In genomic region chr20:49955167-49955566, GRCh38 we compare ENCODE assay signal across 17 cellular contexts. TPM values are rescaled to one million over a fixed set of nuclear protein-coding genes. Genes with fewer than 3 reads are reported as not detected.
DNase-seq lines count a peak whose midpoint lies in the region; ATAC-seq, FAIRE-seq and TF ChIP-seq lines count a peak whose summit lies in the region.
"Had no signal": no experiment of that assay in that cellular context is flagged by ENCODE, and none has a peak within 500 bp of the region (broad histone marks: within the 10 kb centered on the region; RNA-seq: fewer than 3 reads in every experiment).

No MANE protein-coding gene starts in this region.

- H3K36me3 Mint-ChIP-seq in activated naive CD8-positive, alpha-beta T cell treated with anti-CD3 and anti-CD28 coated beads, Interleukin-2, amount 50 U/mL, for 24 hours (ENCODE audit: low read depth) = peaks cover 48% of the 10 kb centered on the region

- ATAC-seq in activated naive CD8-positive, alpha-beta T cell treated with anti-CD3 and anti-CD28 coated beads, Interleukin-2, amount 50 U/mL, for 24 hours = no peak
- ATAC-seq in HepG2 (peak; percentile 21), HG02759 (IDR thresholded peaks at IDR 0.05; ENCODE audit: unreplicated experiment) (no peak), GM21717 (IDR thresholded peaks at IDR 0.05; ENCODE audit: unreplicated experiment) (no peak)
- ATAC-seq: A549 had no signal

- H3K4me3 ChIP-seq in HepG2 (replicated peaks in 1 of 3; ENCODE audit: insufficient read depth in 1 of 3, low read depth in 2 of 3, low read length in 3 of 3) (no peak overlapping the region), spleen (no peak overlapping the region)
- H3K4me3 ChIP-seq: A549 had no signal

- POLR2A ChIA-PET in RWPE1 (lab: Yijun Ruan, JAX; ENCODE audit: low non-redundant PET) = no interaction called here
- POLR2A ChIA-PET in HepG2 (lab: Yijun Ruan, JAX) = no interaction called here

- CTCF ChIA-PET in RWPE1 (lab: Yijun Ruan, JAX) = interaction anchor here (0.6 to 1.6 kb wide), 2 partner anchors 10 to 311 kb away, joined by 3 read pairs; no protein-coding TSS in a partner anchor
- CTCF ChIA-PET in HepG2 (lab: Yijun Ruan, JAX; ENCODE audit: low intra/inter-chr PET ratio, low total read pairs) = interaction anchor here (0.6 kb wide), 1 partner anchor 452 kb away, joined by 3 read pairs; no protein-coding TSS in a partner anchor

- H3K9me3 ChIP-seq in HepG2 (ENCODE audit: low read length) (no peaks in the 10 kb centered on the region), spleen (no peaks in the 10 kb centered on the region)
- H3K9me3 ChIP-seq: A549, BE2C had no signal

- no peak overlapping the region for H2AFZ ChIP-seq in HepG2 (ENCODE audit: low read length)

- in situ Hi-C loops in HepG2 (cut with HindIII; ENCODE audit: extremely low pct_ligation_motif_present, low pct_unique_long_range_greater_than_20kb) = no loop called here

- no peak for DNase-seq in RWPE1 (ENCODE audit: low spot score)
- DNase-seq in activated naive CD8-positive, alpha-beta T cell treated with anti-CD3 and anti-CD28 coated beads, Interleukin-2, amount 50 U/mL, for 24 hours = no peak
- no peak for DNase-seq in HepG2 (ENCODE audit: low spot score)
- peak; percentile 40 for DNase-seq in spleen
- no peak for DNase-seq in germinal center (ENCODE audit: low spot score)
- DNase-seq: BE2C; CD4-positive, alpha-beta memory T cell; DND-41; GDM1; HCEC 1CT; HFFc6 had no signal

- TF ChIP-seq CTCF in RWPE1 (conservative IDR thresholded peaks at IDR 0.05; ENCODE audit: low read depth) = no peak
- no peak for TF ChIP-seq CTCF in HepG2 (CRISPR knock-in tag; IDR thresholded peaks at IDR 0.05)
- no peak for TF ChIP-seq CTCF in spleen (IDR thresholded peaks at IDR 0.05 in 8 of 11, conservative IDR thresholded peaks at IDR 0.05 in 3 of 11)

- TF ChIP-seq POLR2A in HepG2 (IDR thresholded peaks at IDR 0.05; ENCODE audit: insufficient read depth in 1 of 2, low read depth in 2 of 2, low read length in 2 of 2) (peak in 1 of 2 experiments; percentile 52; a peak in 1 of 4 replicates), spleen (IDR thresholded peaks at IDR 0.05) (no peak)

- FAIRE-seq in HepG2 (lab: Jason Lieb, UNC) = no peak
- FAIRE-seq: A549, D721Med, GM12892 had no signal

- TF ChIP-seq EP300 in HepG2 (IDR thresholded peaks at IDR 0.05; ENCODE audit: low read depth in 2 of 2, low read length in 2 of 2) (no peak), HepG2 (CRISPR knock-in tag; IDR thresholded peaks at IDR 0.05; ENCODE audit: borderline replicate concordance) (no peak)

- H3K27ac ChIP-seq in RWPE1 = peak overlapping the region; percentile 0; the same call in 1 of the 2 replicates
- H3K27ac ChIP-seq in HepG2 (ENCODE audit: extremely low read length, insufficient read depth, low read length) = no peak overlapping the region
- H3K27ac ChIP-seq in spleen = no peak overlapping the region
- H3K27ac ChIP-seq: A549, C4-2B had no signal

- intact Hi-C loops in HepG2 (cut with micrococcal nuclease; ENCODE audit: unreplicated experiment) (no loop called here), spleen (cut with DNase I; ENCODE audit: low total_unique reads) (no loop called here)

- H3K4me1 Mint-ChIP-seq in activated naive CD8-positive, alpha-beta T cell treated with anti-CD3 and anti-CD28 coated beads, Interleukin-2, amount 50 U/mL, for 24 hours = peaks cover 30% of the 10 kb centered on the region

- H3K9me3 Mint-ChIP-seq in activated naive CD8-positive, alpha-beta T cell treated with anti-CD3 and anti-CD28 coated beads, Interleukin-2, amount 50 U/mL, for 24 hours = no peaks in the 10 kb centered on the region
- H3K9me3 Mint-ChIP-seq: HFFc6 had no signal

- WGBS in HepG2 (ENCODE audit: low lambda C conversion rate) = 98% methylated on average over 3 of the region's 3 CpGs
- WGBS in spleen, 5 donors = 92 to 100% (median 96%) methylated on average over 3 of the region's 3 CpGs

- peak overlapping the region; percentile 3 for H3K27ac Mint-ChIP-seq in activated naive CD8-positive, alpha-beta T cell treated with anti-CD3 and anti-CD28 coated beads, Interleukin-2, amount 50 U/mL, for 24 hours
- H3K27ac Mint-ChIP-seq: HFFc6 had no signal

- H3K36me3 ChIP-seq in HepG2 (replicated peaks in 1 of 2; ENCODE audit: control insufficient read depth in 1 of 2, insufficient read depth in 2 of 2, low read length in 2 of 2) (peaks cover 31 to 68% of the 10 kb centered on the region in 2 experiments), spleen (peaks cover 6 to 100% (median 82%) of the 10 kb centered on the region in 6 donors)

- no peak overlapping the region for H3K4me3 Mint-ChIP-seq in activated naive CD8-positive, alpha-beta T cell treated with anti-CD3 and anti-CD28 coated beads, Interleukin-2, amount 50 U/mL, for 24 hours
- H3K4me3 Mint-ChIP-seq: CD4-positive, alpha-beta memory T cell; HFFc6 had no signal

- no peak for TF ChIP-seq RAD21 in HepG2 (CRISPR knock-in tag; IDR thresholded peaks at IDR 0.05)

- H3K4me1 ChIP-seq in HepG2 (ENCODE audit: insufficient read depth, low read length) (peaks cover 16% of the 10 kb centered on the region), spleen (peaks cover 0 to 11% (median 0%) of the 10 kb centered on the region in 6 donors)
- H3K4me1 ChIP-seq: BE2C had no signal

- no peaks in the 10 kb centered on the region for H3K27me3 ChIP-seq in HepG2 (ENCODE audit: control insufficient read depth in 1 of 2, insufficient read depth in 2 of 2, low read length in 2 of 2)
- H3K27me3 ChIP-seq in spleen (replicated peaks in 1 of 7) = no peaks in the 10 kb centered on the region
- H3K27me3 ChIP-seq: BE2C had no signal

- no peak overlapping the region for H3K9ac ChIP-seq in HepG2 (ENCODE audit: insufficient read depth, low read depth, low read length)

- H3K79me2 ChIP-seq in HepG2 (ENCODE audit: insufficient read depth, low read length) = no peaks in the 10 kb centered on the region

- no peaks in the 10 kb centered on the region for H3K27me3 Mint-ChIP-seq in activated naive CD8-positive, alpha-beta T cell treated with anti-CD3 and anti-CD28 coated beads, Interleukin-2, amount 50 U/mL, for 24 hours
- H3K27me3 Mint-ChIP-seq: CD4-positive, alpha-beta memory T cell had no signal

- H4K20me1 ChIP-seq in HepG2 (ENCODE audit: insufficient read depth, low read length) = no peaks in the 10 kb centered on the region

- H3K4me2 ChIP-seq in HepG2 (ENCODE audit: low read depth, low read length) = no peak overlapping the region
- H3K4me2 ChIP-seq: A549 had no signal

- BruUV-seq in HepG2 (replicated peaks; lab: Mats Ljungman, UMichigan) = no TSS peak

RNA-seq across cellular contexts. Expression of gene RNF114, which starts 19.0 kb away (rescaled TPM):
- 119 and 137 TPM in 2 replicates for total RNA-seq in HepG2 (2016; rRNA removed; fragmentation: Illumina TruSeq; extraction: Trizol)
- 20.7 and 21.9 TPM in 2 replicates for total RNA-seq in HepG2 (2016; cell fraction: cytosol; rRNA removed; fragmentation: Illumina TruSeq; extraction: Trizol; ENCODE audit: low read depth)
- 117 and 134 TPM in 2 replicates for total RNA-seq in HepG2 (2016; cell fraction: insoluble cytoplasmic fraction; rRNA removed; fragmentation: Illumina TruSeq; extraction: Trizol)
- 58.2 and 60.7 TPM in 2 replicates for total RNA-seq in HepG2 (2016; cell fraction: membrane; rRNA removed; fragmentation: Illumina TruSeq; extraction: Trizol)
- total RNA-seq in HepG2 (2016; cell fraction: nucleus; rRNA removed; fragmentation: Illumina TruSeq; extraction: Trizol) = 54.0 and 64.8 TPM in 2 replicates
- polyA plus RNA-seq in HepG2 (2011; rRNA removed) = 120 and 126 TPM in 2 replicates
- 177 and 201 TPM in 2 replicates for polyA plus RNA-seq in HepG2 (2011; cell fraction: cytosol; rRNA removed)
- polyA plus RNA-seq in HepG2 (2011; cell fraction: nucleus; rRNA removed) = 108 and 112 TPM in 2 replicates
- 108 and 111 TPM in 2 replicates for polyA plus RNA-seq in HepG2 (2012)
- polyA plus RNA-seq in HepG2 (2016; cell fraction: cytosol; fragmentation: Illumina TruSeq; extraction: Trizol; ENCODE audit: low read depth) = 27.1 and 29.4 TPM in 2 replicates
- 140 and 169 TPM in 2 replicates for polyA plus RNA-seq in HepG2 (2016; cell fraction: insoluble cytoplasmic fraction; fragmentation: Illumina TruSeq; extraction: Trizol; ENCODE audit: low read depth)
- 33.3 and 36.2 TPM in 2 replicates for polyA plus RNA-seq in HepG2 (2016; cell fraction: membrane; fragmentation: Illumina TruSeq; extraction: Trizol; ENCODE audit: low read depth)
- 104 and 116 TPM in 2 replicates for polyA plus RNA-seq in HepG2 (2016; cell fraction: nucleus; fragmentation: Illumina TruSeq; extraction: Trizol; ENCODE audit: insufficient read depth, low read depth)
- 71.3 and 124 TPM in 2 replicates for polyA minus RNA-seq in HepG2 (2011; rRNA and poly(A)+ RNA removed; ENCODE audit: low replicate concordance)
- polyA minus RNA-seq in HepG2 (2011; cell fraction: cytosol; rRNA and poly(A)+ RNA removed) = 93.0 and 100 TPM in 2 replicates
- polyA minus RNA-seq in HepG2 (2011; cell fraction: nucleus; rRNA and poly(A)+ RNA removed) = 73.1 and 76.2 TPM in 2 replicates
- 100 to 1,000 TPM in 6 of 7 donors, 10 to 100 TPM in 1; 96.5 to 246 (median 113) TPM for total RNA-seq in spleen
- 10 to 100 TPM; 35.5 to 62.0 (median 37.6) TPM for polyA plus RNA-seq in spleen

RNA-seq across cellular contexts. Expression of gene SNAI1, which starts 27.6 kb away (rescaled TPM):
- 1.3 and 1.4 TPM in 2 replicates for total RNA-seq in HepG2 (2016; rRNA removed; fragmentation: Illumina TruSeq; extraction: Trizol)
- 0.35 and 0.40 TPM in 2 replicates for total RNA-seq in HepG2 (2016; cell fraction: cytosol; rRNA removed; fragmentation: Illumina TruSeq; extraction: Trizol; ENCODE audit: low read depth)
- total RNA-seq in HepG2 (2016; cell fraction: insoluble cytoplasmic fraction; rRNA removed; fragmentation: Illumina TruSeq; extraction: Trizol) = 1.1 and 1.4 TPM in 2 replicates
- 0.68 and 1.4 TPM in 2 replicates for total RNA-seq in HepG2 (2016; cell fraction: membrane; rRNA removed; fragmentation: Illumina TruSeq; extraction: Trizol)
- 1.4 and 2.3 TPM in 2 replicates for total RNA-seq in HepG2 (2016; cell fraction: nucleus; rRNA removed; fragmentation: Illumina TruSeq; extraction: Trizol)
- polyA plus RNA-seq in HepG2 (2011; rRNA removed) = 1.3 and 1.5 TPM in 2 replicates
- 0.35 and 0.76 TPM in 2 replicates for polyA plus RNA-seq in HepG2 (2011; cell fraction: cytosol; rRNA removed)
- polyA plus RNA-seq in HepG2 (2011; cell fraction: nucleus; rRNA removed) = 3.0 and 3.7 TPM in 2 replicates
- 1.5 and 1.6 TPM in 2 replicates for polyA plus RNA-seq in HepG2 (2012)
- polyA plus RNA-seq in HepG2 (2016; cell fraction: cytosol; fragmentation: Illumina TruSeq; extraction: Trizol; ENCODE audit: low read depth) = 0.55 and 0.59 TPM in 2 replicates
- 2.2 and 3.6 TPM in 2 replicates for polyA plus RNA-seq in HepG2 (2016; cell fraction: insoluble cytoplasmic fraction; fragmentation: Illumina TruSeq; extraction: Trizol; ENCODE audit: low read depth)
- polyA plus RNA-seq in HepG2 (2016; cell fraction: membrane; fragmentation: Illumina TruSeq; extraction: Trizol; ENCODE audit: low read depth) = 0.93 and 1.2 TPM in 2 replicates
- polyA plus RNA-seq in HepG2 (2016; cell fraction: nucleus; fragmentation: Illumina TruSeq; extraction: Trizol; ENCODE audit: insufficient read depth, low read depth) = 3.5 and 4.2 TPM in 2 replicates
- 1.4 and 7.4 TPM in 2 replicates for polyA minus RNA-seq in HepG2 (2011; rRNA and poly(A)+ RNA removed; ENCODE audit: low replicate concordance)
- 0.40 and 0.79 TPM in 2 replicates for polyA minus RNA-seq in HepG2 (2011; cell fraction: cytosol; rRNA and poly(A)+ RNA removed)
- 0.77 and 1.6 TPM in 2 replicates for polyA minus RNA-seq in HepG2 (2011; cell fraction: nucleus; rRNA and poly(A)+ RNA removed)
- 10 to 100 TPM in 2 of 7 donors, 1 to 10 TPM in 5; 2.1 to 10.5 (median 8.3) TPM for total RNA-seq in spleen
- 1 to 10 TPM; 1.3 to 2.4 (median 1.7) TPM for polyA plus RNA-seq in spleen

RNA-seq across cellular contexts. Expression of gene SPATA2, which starts 39.8 kb away (rescaled TPM):
- total RNA-seq in HepG2 (2016; rRNA removed; fragmentation: Illumina TruSeq; extraction: Trizol) (3.2 and 4.3 TPM in 2 replicates), spleen (10 to 100 TPM; 11.2 to 33.2 (median 17.2) TPM)
- total RNA-seq in HepG2 (2016; cell fraction: cytosol; rRNA removed; fragmentation: Illumina TruSeq; extraction: Trizol; ENCODE audit: low read depth) = 1.9 TPM in 2 replicates
- 3.3 and 3.4 TPM in 2 replicates for total RNA-seq in HepG2 (2016; cell fraction: insoluble cytoplasmic fraction; rRNA removed; fragmentation: Illumina TruSeq; extraction: Trizol)
- total RNA-seq in HepG2 (2016; cell fraction: membrane; rRNA removed; fragmentation: Illumina TruSeq; extraction: Trizol) = 5.6 and 6.9 TPM in 2 replicates
- total RNA-seq in HepG2 (2016; cell fraction: nucleus; rRNA removed; fragmentation: Illumina TruSeq; extraction: Trizol) = 3.5 and 4.4 TPM in 2 replicates
- polyA plus RNA-seq in HepG2 (2011; rRNA removed) (8.7 and 9.5 TPM in 2 replicates), spleen (1 to 10 TPM; 2.9 to 8.0 (median 4.1) TPM)
- 6.2 and 6.7 TPM in 2 replicates for polyA plus RNA-seq in HepG2 (2011; cell fraction: cytosol; rRNA removed)
- 9.5 and 9.7 TPM in 2 replicates for polyA plus RNA-seq in HepG2 (2011; cell fraction: nucleus; rRNA removed)
- 7.5 and 8.6 TPM in 2 replicates for polyA plus RNA-seq in HepG2 (2012)
- polyA plus RNA-seq in HepG2 (2016; cell fraction: cytosol; fragmentation: Illumina TruSeq; extraction: Trizol; ENCODE audit: low read depth) = 2.9 and 3.5 TPM in 2 replicates
- 8.7 and 11.5 TPM in 2 replicates for polyA plus RNA-seq in HepG2 (2016; cell fraction: insoluble cytoplasmic fraction; fragmentation: Illumina TruSeq; extraction: Trizol; ENCODE audit: low read depth)
- polyA plus RNA-seq in HepG2 (2016; cell fraction: membrane; fragmentation: Illumina TruSeq; extraction: Trizol; ENCODE audit: low read depth) = 9.3 and 9.7 TPM in 2 replicates
- 11.3 and 13.5 TPM in 2 replicates for polyA plus RNA-seq in HepG2 (2016; cell fraction: nucleus; fragmentation: Illumina TruSeq; extraction: Trizol; ENCODE audit: insufficient read depth, low read depth)
- 11.4 and 11.8 TPM in 2 replicates for polyA minus RNA-seq in HepG2 (2011; rRNA and poly(A)+ RNA removed; ENCODE audit: low replicate concordance)
- 6.0 and 6.9 TPM in 2 replicates for polyA minus RNA-seq in HepG2 (2011; cell fraction: cytosol; rRNA and poly(A)+ RNA removed)
- polyA minus RNA-seq in HepG2 (2011; cell fraction: nucleus; rRNA and poly(A)+ RNA removed) = 5.5 and 6.7 TPM in 2 replicates
